9 cellular contexts compared by ENCODE assay signal in the genomic region with DNA sequence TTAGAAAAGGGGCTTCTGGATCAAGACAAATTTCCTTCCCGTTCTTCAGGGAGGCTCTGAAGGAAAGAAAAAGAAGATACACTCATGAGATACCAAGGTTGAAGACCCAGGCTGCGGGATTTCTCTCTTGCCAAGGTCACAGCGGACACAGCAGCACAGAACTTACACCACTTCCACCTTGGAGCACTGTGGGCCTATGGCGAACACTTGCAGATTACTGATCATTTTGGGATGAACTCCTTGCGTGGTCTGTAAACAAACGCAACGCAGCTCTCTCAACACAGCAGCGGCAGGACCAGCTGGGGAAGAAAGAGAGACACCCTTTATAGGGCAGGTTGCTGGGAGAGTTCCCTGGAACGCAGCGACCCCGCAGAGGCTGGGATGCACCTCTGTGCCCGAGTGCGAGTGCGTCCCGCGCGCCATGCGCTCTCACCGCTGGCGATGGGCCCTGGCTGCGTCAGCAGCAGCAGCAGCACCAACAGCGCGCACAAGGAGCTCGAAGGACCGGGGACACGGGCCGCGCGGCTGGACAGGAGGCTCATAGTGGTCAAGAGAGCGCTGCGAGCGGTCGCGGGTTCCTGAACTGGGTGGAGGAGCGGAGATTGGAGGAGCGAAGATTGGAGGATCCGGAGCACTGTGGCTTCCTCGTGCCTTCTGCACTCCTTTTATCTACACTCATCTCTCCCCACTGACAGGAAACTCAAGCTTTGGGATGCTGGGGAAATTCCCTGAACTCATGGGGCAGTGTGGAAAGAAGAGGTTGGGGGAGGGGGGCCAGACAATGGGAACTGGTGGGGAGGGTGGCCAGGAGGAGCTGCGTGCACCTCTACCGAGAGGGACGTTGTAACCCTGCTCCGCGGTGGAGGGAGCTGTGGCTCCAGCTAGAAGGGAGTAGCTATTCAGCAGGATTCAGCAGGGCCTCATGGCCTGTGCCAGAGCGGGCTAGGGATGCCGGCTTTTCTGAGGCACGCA. TPM values are rescaled to one million over a fixed set of nuclear protein-coding genes. Genes with fewer than 3 reads are reported as not detected.
DNase-seq lines count a peak whose midpoint lies in the region; ATAC-seq, FAIRE-seq and TF ChIP-seq lines count a peak whose summit lies in the region.
"Had no signal": no experiment of that assay in that cellular context is flagged by ENCODE, and none has a peak within 500 bp of the region (broad histone marks: within the 10 kb centered on the region; RNA-seq: fewer than 3 reads in every experiment).

A gene (minus strand): TSS at position 638 of the 972 bp plus-strand sequence. CDS start 96 bp downstream, at position 542.

- WGBS in GM23248 (ENCODE audit: low coverage in 1 of 2, low lambda C conversion rate in 2 of 2, missing lambda C conversion rate in 2 of 2), 2 experiments = 13 to 20% methylated on average over 43 to 44 of the region's 46 CpGs

- H2AFZ ChIP-seq in GM23248 = peak within 1 kb of the TSS; percentile 83

- peak within 1 kb of the TSS; percentile 2; the same call in 1 of the 2 replicates for H3K9ac ChIP-seq in GM23248

- H3K4me2 ChIP-seq in GM23248 (ENCODE audit: unreplicated experiment) = peak within 1 kb of the TSS; percentile 69

- no peak for FAIRE-seq in bronchial epithelial cell (lab: Jason Lieb, UNC)

- H4K20me1 ChIP-seq in GM23248 (ENCODE audit: insufficient read depth) = no peaks in the 10 kb centered on the region

- DNase-seq in GM23248 = peak; percentile 63
- DNase-seq in bronchial epithelial cell (ENCODE audit: low read depth) = peak; percentile 29
- peak in 35 of 51 donors; percentile 1 to 58 (median 24) for DNase-seq in hypothalamus (lab: John Stamatoyannopoulos, UW)
- peak; percentile 82 for DNase-seq in posterior vena cava (ENCODE audit: low spot score)
- DNase-seq in NCI-H69 (lab: John Stamatoyannopoulos, UW) = no peak
- DNase-seq in SKM-1 treated with dmso at 0.1 percent for 144 hours (lab: John Stamatoyannopoulos, UW; ENCODE audit: unreplicated experiment) = no peak
- DNase-seq in activated CD8-positive, alpha-beta T cell treated with anti-CD3 and anti-CD28 coated beads for 36 hours = no peak
- DNase-seq in activated T-cell treated with anti-CD3 and anti-CD28 coated beads for 4 hours = no peak

- no peaks in the 10 kb centered on the region for H3K36me3 Mint-ChIP-seq in activated CD8-positive, alpha-beta T cell treated with anti-CD3 and anti-CD28 coated beads for 36 hours (ENCODE audit: low read depth)
- H3K36me3 Mint-ChIP-seq: memory B cell had no signal

- intact Hi-C loops in posterior vena cava (cut with DNase I) = no loop called here
- intact Hi-C loops in activated CD8-positive, alpha-beta T cell treated with anti-CD3 and anti-CD28 coated beads for 36 hours (cut with micrococcal nuclease) = no loop called here

- no peaks in the 10 kb centered on the region for H3K4me1 ChIP-seq in GM23248 (ENCODE audit: insufficient read depth)

- in situ Hi-C loops in GM23248 (cut with MboI) = no loop called here

- H3K27me3 ChIP-seq in GM23248 (replicated peaks; ENCODE audit: insufficient read depth) = 0 out of 2 replicates have a peak, but pooled peaks cover 4% of the 10 kb centered on the region
- H3K27me3 ChIP-seq in bronchial epithelial cell (ENCODE audit: control insufficient read depth, insufficient read depth, low read length) = no peaks in the 10 kb centered on the region

- no peak within 1 kb of the TSS for H3K27ac ChIP-seq in GM23248

- no peaks in the 10 kb centered on the region for H3K9me3 ChIP-seq in GM23248 (ENCODE audit: low read depth)

- H3K27ac Mint-ChIP-seq in activated CD8-positive, alpha-beta T cell treated with anti-CD3 and anti-CD28 coated beads for 36 hours = no peak within 1 kb of the TSS
- H3K27ac Mint-ChIP-seq: memory B cell had no signal

- no peaks in the 10 kb centered on the region for H3K36me3 ChIP-seq in GM23248 (ENCODE audit: low read depth)
- H3K36me3 ChIP-seq in bronchial epithelial cell (ENCODE audit: control insufficient read depth, insufficient read depth, low read length) = no peaks in the 10 kb centered on the region

- peak within 1 kb of the TSS; percentile 66 for H3K4me3 ChIP-seq in GM23248
- H3K4me3 ChIP-seq in bronchial epithelial cell (ENCODE audit: low read depth, low read length) = peak within 1 kb of the TSS; percentile 23

- H3K4me3 Mint-ChIP-seq in activated CD8-positive, alpha-beta T cell treated with anti-CD3 and anti-CD28 coated beads for 36 hours = no peak within 1 kb of the TSS
- H3K4me3 Mint-ChIP-seq: memory B cell had no signal

- H3K9me3 Mint-ChIP-seq in activated CD8-positive, alpha-beta T cell treated with anti-CD3 and anti-CD28 coated beads for 36 hours = no peaks in the 10 kb centered on the region
- H3K9me3 Mint-ChIP-seq: memory B cell had no signal

- no peaks in the 10 kb centered on the region for H3K4me1 Mint-ChIP-seq in activated CD8-positive, alpha-beta T cell treated with anti-CD3 and anti-CD28 coated beads for 36 hours (ENCODE audit: low read depth)
- H3K4me1 Mint-ChIP-seq: memory B cell had no signal

- no peaks in the 10 kb centered on the region for H3F3A ChIP-seq in GM23248 (ENCODE audit: insufficient read depth)

- CTCF ChIA-PET in activated CD8-positive, alpha-beta T cell treated with anti-CD3 and anti-CD28 coated beads for 36 hours (lab: Charles Lee) = interaction anchor here (0.7 kb wide), 1 partner anchor 10 kb away, joined by 3 read pairs; a partner anchor contains a TSS

- peaks cover 15% of the 10 kb centered on the region for H3K27me3 Mint-ChIP-seq in activated CD8-positive, alpha-beta T cell treated with anti-CD3 and anti-CD28 coated beads for 36 hours
- H3K27me3 Mint-ChIP-seq: memory B cell had no signal

- H3K79me2 ChIP-seq in GM23248 (ENCODE audit: insufficient read depth) = no peaks in the 10 kb centered on the region

- no peaks in the 10 kb centered on the region for H3K9me2 ChIP-seq in GM23248 (ENCODE audit: insufficient read depth)

- ATAC-seq in activated CD8-positive, alpha-beta T cell treated with anti-CD3 and anti-CD28 coated beads for 36 hours = no peak

- TF ChIP-seq CTCF in bronchial epithelial cell (IDR thresholded peaks at IDR 0.05; ENCODE audit: insufficient read depth, low read length, severe bottlenecking) = peak; percentile 14
- TF ChIP-seq CTCF in activated CD8-positive, alpha-beta T cell treated with anti-CD3 and anti-CD28 coated beads for 36 hours (IDR thresholded peaks at IDR 0.05) = no peak

- POLR2A ChIA-PET in activated CD8-positive, alpha-beta T cell treated with anti-CD3 and anti-CD28 coated beads for 36 hours (lab: Charles Lee) = no interaction called here

RNA-seq across cellular contexts. Expression of the gene that starts here (rescaled TPM):
- total RNA-seq in GM23248 (2014; rRNA removed; shearing (Covaris generic)) = not detected in 2 replicates
- not detected in 2 replicates for polyA plus RNA-seq in GM23248 (2016; fragmentation: Nextera tagmentation; extraction: Ambion mirVana)
- 0.51 and 0.53 TPM in 2 replicates for total RNA-seq in bronchial epithelial cell
- total RNA-seq in posterior vena cava = under 1 TPM in 1 of 2 donors, not detected in 1; 0.14 TPM
- total RNA-seq in activated CD8-positive, alpha-beta T cell treated with anti-CD3 and anti-CD28 coated beads for 36 hours = not detected

Comparison
In these comparisons a context has a peak if more than half of its experiments do, and no peak if none do; other contexts are left out.
1. Peak in DNase-seq, H3K4me3 ChIP-seq, H3K9ac ChIP-seq and H3K4me2 ChIP-seq in GM23248; RNA of the gene not detected or under 1 TPM.
2. Peak in DNase-seq and H3K4me3 ChIP-seq in bronchial epithelial cell; RNA of the gene not detected or under 1 TPM.
3. Peak in DNase-seq in posterior vena cava; RNA of the gene not detected or under 1 TPM.
4. DNase-seq: peak in hypothalamus (35 of 51); none in NCI-H69 (single experiment), SKM-1 treated with dmso at 0.1 percent for 144 hours (single experiment), activated CD8-positive, alpha-beta T cell treated with anti-CD3 and anti-CD28 coated beads for 36 hours (single experiment) and activated T-cell treated with anti-CD3 and anti-CD28 coated beads for 4 hours (single experiment).